1 cellular context compared by ENCODE assay signal in genomic region chr19:14529254-14530004, GRCh38.
TF ChIP-seq lines count a peak whose summit lies in the region.

A gene with protein sequence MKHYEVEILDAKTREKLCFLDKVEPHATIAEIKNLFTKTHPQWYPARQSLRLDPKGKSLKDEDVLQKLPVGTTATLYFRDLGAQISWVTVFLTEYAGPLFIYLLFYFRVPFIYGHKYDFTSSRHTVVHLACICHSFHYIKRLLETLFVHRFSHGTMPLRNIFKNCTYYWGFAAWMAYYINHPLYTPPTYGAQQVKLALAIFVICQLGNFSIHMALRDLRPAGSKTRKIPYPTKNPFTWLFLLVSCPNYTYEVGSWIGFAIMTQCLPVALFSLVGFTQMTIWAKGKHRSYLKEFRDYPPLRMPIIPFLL (plus strand): TSS chr19:14529594. CDS start chr19:14529697, 103 bp downstream.

TF ChIP-seq in H1, 55 proteins besides CTCF, POLR2A, EP300 and RAD21:
- no peak for TF ChIP-seq CTBP2 (IDR thresholded peaks at IDR 0.05; ENCODE audit: borderline replicate concordance, insufficient read depth, insufficient read length, low read length)
- TF ChIP-seq CREB1 (IDR thresholded peaks at IDR 0.05), result peak; percentile 39; the same call in 1 of the 2 replicates
- peak; percentile 87 for TF ChIP-seq KDM4A (IDR thresholded peaks at IDR 0.05; ENCODE audit: low read depth, low read length, severe bottlenecking)
- TF ChIP-seq TCF12 (IDR thresholded peaks at IDR 0.05; ENCODE audit: low read depth, low read length), result no peak
- TF ChIP-seq MAX (IDR thresholded peaks at IDR 0.05), result peak; percentile 61; the same call in 1 of the 2 replicates
- peak; percentile 23 for TF ChIP-seq NANOG (IDR thresholded peaks at IDR 0.05; ENCODE audit: insufficient read depth, low read depth, low read length, poor library complexity, severe bottlenecking)
- TF ChIP-seq NRF1 (IDR thresholded peaks at IDR 0.05; ENCODE audit: low read depth, low read length), result peak; percentile 79
- TF ChIP-seq SP1 (IDR thresholded peaks at IDR 0.05; ENCODE audit: low read depth, low read length), result peak; percentile 73; the same call in 1 of the 2 replicates
- peak; percentile 91 for TF ChIP-seq SP4 (IDR thresholded peaks at IDR 0.05; ENCODE audit: low read length)
- TF ChIP-seq TBP (IDR thresholded peaks at IDR 0.05; ENCODE audit: low read depth, low read length), result peak; percentile 87
- TF ChIP-seq RBBP5 (IDR thresholded peaks at IDR 0.05; ENCODE audit: borderline replicate concordance, low read depth, low read length), result 0 out of 2 replicates have a peak, but pooled peaks have one; percentile 55
- peak in 1 of 2 experiments; percentile 75; a peak in 2 of 4 replicates for TF ChIP-seq SIN3A (conservative IDR thresholded peaks at IDR 0.05 in 1 of 2, IDR thresholded peaks at IDR 0.05 in 1 of 2; ENCODE audit: low read depth in 1 of 2, low read length in 2 of 2)
- TF ChIP-seq, protein P1, sequence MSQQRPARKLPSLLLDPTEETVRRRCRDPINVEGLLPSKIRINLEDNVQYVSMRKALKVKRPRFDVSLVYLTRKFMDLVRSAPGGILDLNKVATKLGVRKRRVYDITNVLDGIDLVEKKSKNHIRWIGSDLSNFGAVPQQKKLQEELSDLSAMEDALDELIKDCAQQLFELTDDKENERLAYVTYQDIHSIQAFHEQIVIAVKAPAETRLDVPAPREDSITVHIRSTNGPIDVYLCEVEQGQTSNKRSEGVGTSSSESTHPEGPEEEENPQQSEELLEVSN (IDR thresholded peaks at IDR 0.05), result peak; percentile 46
- peak; percentile 89 for TF ChIP-seq TAF1 (IDR thresholded peaks at IDR 0.05; ENCODE audit: low read depth, low read length)
- no peak for TF ChIP-seq ZNF274 (IDR thresholded peaks at IDR 0.05; ENCODE audit: borderline replicate concordance, extremely low read depth, low read length)
- 0 out of 2 replicates have a peak, but pooled peaks have one; percentile 28 for TF ChIP-seq CHD2 (IDR thresholded peaks at IDR 0.05; ENCODE audit: low read length)
- TF ChIP-seq TAF7 (optimal IDR thresholded peaks at IDR 0.05; ENCODE audit: borderline replicate concordance, low read depth, low read length), result peak; percentile 82
- TF ChIP-seq EGR1 (IDR thresholded peaks at IDR 0.05; ENCODE audit: borderline replicate concordance, low read depth, low read length), result peak; percentile 82
- TF ChIP-seq PHF8 (conservative IDR thresholded peaks at IDR 0.05; ENCODE audit: low read depth, low read length), result peak; percentile 98
- peak; percentile 94 for TF ChIP-seq ASH2L (IDR thresholded peaks at IDR 0.05; ENCODE audit: low read length)
- peak; percentile 91 for TF ChIP-seq POLR2AphosphoS5 (IDR thresholded peaks at IDR 0.05; ENCODE audit: low read depth, low read length)
- no peak for TF ChIP-seq SIRT6 (IDR thresholded peaks at IDR 0.05; ENCODE audit: low read length)
- TF ChIP-seq BRCA1 (IDR thresholded peaks at IDR 0.05; ENCODE audit: low read depth, low read length), result no peak
TF ChIP-seq in H1: peak in this region for 18.
